10 cellular contexts compared by ENCODE assay signal in the genomic region with DNA sequence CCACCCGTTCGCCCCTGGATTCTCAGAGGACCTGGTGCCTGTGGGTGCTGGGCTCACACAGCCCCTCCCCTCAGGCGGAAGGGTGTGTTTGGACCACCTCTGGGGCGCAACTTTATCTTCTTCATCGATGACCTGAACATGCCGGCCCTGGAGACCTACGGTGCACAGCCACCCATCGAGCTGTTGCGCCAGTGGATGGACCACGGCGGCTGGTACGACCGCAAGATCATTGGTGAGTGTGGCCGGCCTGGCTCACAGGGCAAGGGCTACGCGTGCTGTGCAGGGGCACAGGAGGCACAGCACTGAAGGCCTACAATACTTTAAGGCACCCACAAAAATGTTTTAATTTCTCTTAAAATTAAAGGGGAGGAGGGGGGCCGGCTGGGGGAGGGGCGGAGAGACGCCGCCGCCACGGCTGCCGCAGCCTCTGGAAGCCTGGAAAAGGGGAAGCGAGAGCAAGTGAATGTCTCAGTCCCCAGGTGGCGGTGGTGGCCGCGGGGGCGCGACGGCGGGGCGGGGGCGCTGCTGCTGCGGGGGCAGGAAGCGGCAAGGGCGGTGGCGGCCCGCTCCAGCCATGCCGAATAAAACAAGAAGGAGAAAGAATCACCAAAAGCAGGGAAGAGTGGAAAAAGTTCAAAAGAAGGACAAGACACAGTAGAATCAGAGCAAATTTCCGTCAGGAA. TPM values are rescaled to one million over a fixed set of nuclear protein-coding genes. Genes with fewer than 3 reads are reported as not detected.
DNase-seq lines count a peak whose midpoint lies in the region; ATAC-seq, FAIRE-seq and TF ChIP-seq lines count a peak whose summit lies in the region.
"Had no signal": no experiment of that assay in that cellular context is flagged by ENCODE, and none has a peak within 500 bp of the region (broad histone marks: within the 10 kb centered on the region; RNA-seq: fewer than 3 reads in every experiment).

No MANE protein-coding gene starts in this region.

- H4K5ac ChIP-seq in H1 (ENCODE audit: insufficient read length, low read depth, low read length) = no peak overlapping the region

- H3K23me2 ChIP-seq in H1 (ENCODE audit: low read depth, low read length) = no peaks in the 10 kb centered on the region

- no peak overlapping the region for H2AK5ac ChIP-seq in H1 (ENCODE audit: low read depth, low read length)

- H2BK120ac ChIP-seq in H1 (replicated peaks; ENCODE audit: low read depth, low read length) = no peak overlapping the region

- 74% methylated on average over 17 of the region's 40 CpGs; no CpG with 5 or more reads in 1 of the 2 experiments for WGBS in H1 (ENCODE audit: extremely low coverage in 1 of 2, insufficient coverage in 1 of 2, insufficient read length in 1 of 2, insufficient replicate concordance in 2 of 2, low coverage in 1 of 2, low lambda C conversion rate in 2 of 2, missing lambda C conversion rate in 1 of 2), 2 experiments

- no peak for TF ChIP-seq RAD21 in H1 (IDR thresholded peaks at IDR 0.05 in 1 of 2, conservative IDR thresholded peaks at IDR 0.05 in 1 of 2; ENCODE audit: low read depth in 2 of 2, low read length in 2 of 2)

- TF ChIP-seq CTCF in H1 (IDR thresholded peaks at IDR 0.05; ENCODE audit: control extremely low read depth in 1 of 3, insufficient read depth in 1 of 3, low read depth in 1 of 3, low read length in 3 of 3) (peak in 1 of 3 experiments; percentile 35; a peak in 1 of 4 replicates), osteocyte (IDR thresholded peaks at IDR 0.05) (no peak)

- peak overlapping the region; percentile 68; the same call in 1 of the 2 replicates for H2BK12ac ChIP-seq in H1 (ENCODE audit: low read depth, low read length)

- DNase-seq in GDM1 (lab: John Stamatoyannopoulos, UW) (peak; percentile 7), NOMO-1 (lab: John Stamatoyannopoulos, UW; ENCODE audit: unreplicated experiment in 2 of 2) (peak; percentile 68 to 76), H1 (ENCODE audit: low read depth in 1 of 2, low spot score in 2 of 2) (peak in 1 of 2 experiments; percentile 81), osteocyte (ENCODE audit: extremely low spot score, unreplicated experiment) (no peak), KG1 (lab: John Stamatoyannopoulos, UW) (no peak), glomerular visceral epithelial cell (ENCODE audit: extremely low spot score) (no peak), DMS 273 treated with DMSO at 0.1 percent for 48 hours (lab: John Stamatoyannopoulos, UW) (no peak)
- DNase-seq: NCI-H82 had no signal

- no peaks in the 10 kb centered on the region for H4K20me1 ChIP-seq in H1 (replicated peaks in 1 of 2; ENCODE audit: control insufficient read depth in 1 of 2, insufficient read depth in 2 of 2, low read length in 2 of 2)

- no peak overlapping the region for H3K27ac ChIP-seq in H1 (ENCODE audit: low read depth, low read length)

- H3K4me1 ChIP-seq in H1 (replicated peaks in 1 of 4; ENCODE audit: control insufficient read depth in 3 of 4, insufficient read depth in 4 of 4, low read length in 3 of 4) = peaks cover 0 to 15% (median 5%) of the 10 kb centered on the region in 4 experiments; a peak in 4 of 7 replicates

- no peaks in the 10 kb centered on the region for H3K36me3 ChIP-seq in H1 (ENCODE audit: control insufficient read depth in 2 of 4, insufficient read depth in 4 of 4, low read length in 3 of 4)

- no peak overlapping the region for H3K23ac ChIP-seq in H1 (ENCODE audit: insufficient read length)

- peak overlapping the region; percentile 53 for H4K8ac ChIP-seq in H1 (ENCODE audit: extremely low read depth, insufficient read depth, low read length)

- H3K4me3 ChIP-seq in H1 (ENCODE audit: extremely low read depth in 1 of 4, insufficient read depth in 2 of 4, low read depth in 3 of 4, low read length in 4 of 4) = peak overlapping the region in 2 of 4 experiments; percentile 16 to 56; a peak in 5 of 8 replicates

- H4K91ac ChIP-seq in H1 (replicated peaks; ENCODE audit: insufficient read length, low read length) = peak overlapping the region; percentile 75

- H3K9me3 ChIP-seq in H1 (ENCODE audit: insufficient read depth in 2 of 2, low read depth in 1 of 2, low read length in 1 of 2) = no peaks in the 10 kb centered on the region

- peak overlapping the region; percentile 48 for H2AFZ ChIP-seq in H1 (ENCODE audit: low read length)

- peak overlapping the region; percentile 40; the same call in 1 of the 2 replicates for H2BK5ac ChIP-seq in H1 (ENCODE audit: low read depth, low read length)

- CTCF ChIA-PET in H1 (lab: Charles Lee; ENCODE audit: partially characterized antibody) = interaction anchor here (0.6 to 13.8 kb wide), 14 partner anchors 12 to 282 kb away, joined by 3 to 271 read pairs (median 6); partner anchors contain the start of gene SEMA3G

- H3K36me3 Mint-ChIP-seq in osteocyte (ENCODE audit: unreplicated experiment) = no peaks in the 10 kb centered on the region

- peak overlapping the region; percentile 55 for H3K18ac ChIP-seq in H1 (ENCODE audit: extremely low read depth, low read length)

- H3K79me1 ChIP-seq in H1 (ENCODE audit: low read depth, low read length) = no peaks in the 10 kb centered on the region

- peak overlapping the region; percentile 24 to 62 for H3K4me2 ChIP-seq in H1 (ENCODE audit: insufficient read depth in 1 of 2, low read depth in 2 of 2, low read length in 2 of 2)

- no peak for TF ChIP-seq EP300 in H1 (IDR thresholded peaks at IDR 0.05; ENCODE audit: borderline replicate concordance in 1 of 2, low read depth in 2 of 2, low read length in 2 of 2)

- H3K4me3 Mint-ChIP-seq in osteocyte (ENCODE audit: unreplicated experiment) = peak overlapping the region; percentile 51

- H3K9me3 Mint-ChIP-seq in osteocyte (ENCODE audit: unreplicated experiment) = no peaks in the 10 kb centered on the region

- FAIRE-seq in H1 (lab: Jason Lieb, UNC) = no peak

- no peak overlapping the region for H2BK20ac ChIP-seq in H1 (ENCODE audit: low read length)

- no peak overlapping the region for H3K14ac ChIP-seq in H1 (ENCODE audit: insufficient read length)

- peak overlapping the region; percentile 53; the same call in 1 of the 2 replicates for H2BK15ac ChIP-seq in H1 (ENCODE audit: low read length)

- POLR2A ChIA-PET in H1 (lab: Charles Lee; ENCODE audit: partially characterized antibody) = interaction anchor here (1.3 to 2.2 kb wide), 3 partner anchors 12 to 16 kb away, joined by 3 to 8 read pairs (median 8); no protein-coding TSS in a partner anchor

- no peak overlapping the region for H3K9ac ChIP-seq in H1 (replicated peaks in 1 of 4; ENCODE audit: extremely low read depth in 1 of 4, low read depth in 3 of 4, low read length in 3 of 4)

- H3K27ac Mint-ChIP-seq in osteocyte (ENCODE audit: unreplicated experiment) = no peak overlapping the region

- peaks cover 6% of the 10 kb centered on the region for H3K27me3 Mint-ChIP-seq in osteocyte (ENCODE audit: unreplicated experiment)

- no peak for TF ChIP-seq POLR2A in H1 (IDR thresholded peaks at IDR 0.05; ENCODE audit: control extremely low read depth in 1 of 2, low read depth in 2 of 2, low read length in 2 of 2)

- peaks cover 10% of the 10 kb centered on the region for H3K4me1 Mint-ChIP-seq in osteocyte (ENCODE audit: unreplicated experiment)

- peaks cover 0 to 1% (median 0%) of the 10 kb centered on the region in 4 experiments; a peak in 3 of 7 replicates for H3K27me3 ChIP-seq in H1 (replicated peaks in 1 of 4; ENCODE audit: control insufficient read depth in 3 of 4, extremely low read depth in 1 of 4, insufficient read depth in 3 of 4, low read length in 3 of 4)

- H3K79me2 ChIP-seq in H1 (ENCODE audit: control insufficient read depth in 1 of 2, insufficient read depth in 2 of 2, low read length in 2 of 2) = no peaks in the 10 kb centered on the region

- peak overlapping the region; percentile 27 for H3K56ac ChIP-seq in H1 (replicated peaks; ENCODE audit: insufficient read length, low read depth, low read length)

- peak overlapping the region; percentile 58 for H3K4ac ChIP-seq in H1 (replicated peaks; ENCODE audit: insufficient read length, low read depth, low read length)

- ATAC-seq in HG02642 (IDR thresholded peaks at IDR 0.05; ENCODE audit: poor library complexity, unreplicated experiment) = no peak
- ATAC-seq: esophagus mucosa had no signal

TF ChIP-seq in H1, 55 proteins besides CTCF, POLR2A, EP300 and RAD21 (continues in another document):
- TF ChIP-seq TAF1 (IDR thresholded peaks at IDR 0.05; ENCODE audit: low read depth, low read length) (no peak), SIN3A (conservative IDR thresholded peaks at IDR 0.05 in 1 of 2, IDR thresholded peaks at IDR 0.05 in 1 of 2; ENCODE audit: low read depth in 1 of 2, low read length in 2 of 2) (no peak)

RNA-seq across cellular contexts. Expression of gene BAP1, which starts 36.8 kb away (rescaled TPM):
- 72.9 and 80.3 TPM in 2 replicates for total RNA-seq in H1 (2021; fragmentation: NEBNext Ultra II Directional; extraction: Animal tissue kit (Norgen Biotek cat#: 25700))
- polyA plus RNA-seq in H1 (2011; rRNA removed) = 64.9 and 79.5 TPM in 2 replicates
- polyA plus RNA-seq in H1 (2011; cell fraction: cytosol; rRNA removed) = 74.8 TPM
- 271 TPM for polyA plus RNA-seq in H1 (2011; cell fraction: nucleus; rRNA removed)
- polyA plus RNA-seq in H1 (2012, experiment 1 of 2) = 81.1 to 93.5 TPM (median 83.9 TPM) in 4 replicates
- 89.8 TPM for polyA plus RNA-seq in H1 (2012, experiment 2 of 2)
- 37.6 TPM for polyA plus RNA-seq in H1 (2013, experiment 1 of 2)
- 38.9 TPM for polyA plus RNA-seq in H1 (2013, experiment 2 of 2)
- 81.1 and 89.6 TPM in 2 replicates for polyA minus RNA-seq in H1 (2011; rRNA and poly(A)+ RNA removed)
- 46.2 TPM for polyA minus RNA-seq in H1 (2011; cell fraction: cytosol; rRNA and poly(A)+ RNA removed)
- 71.8 TPM for polyA minus RNA-seq in H1 (2011; cell fraction: nucleus; rRNA and poly(A)+ RNA removed)
- 108 and 112 TPM in 2 replicates for total RNA-seq in osteocyte

RNA-seq across cellular contexts. Expression of gene PHF7, which starts 37.5 kb away (rescaled TPM):
- 9.5 and 12.0 TPM in 2 replicates for total RNA-seq in H1 (2021; fragmentation: NEBNext Ultra II Directional; extraction: Animal tissue kit (Norgen Biotek cat#: 25700))
- polyA plus RNA-seq in H1 (2011; rRNA removed) = 6.3 and 6.7 TPM in 2 replicates
- polyA plus RNA-seq in H1 (2011; cell fraction: cytosol; rRNA removed) = 13.6 TPM
- polyA plus RNA-seq in H1 (2011; cell fraction: nucleus; rRNA removed) = 13.4 TPM
- 8.9 to 13.5 TPM (median 12.4 TPM) in 4 replicates for polyA plus RNA-seq in H1 (2012, experiment 1 of 2)
- polyA plus RNA-seq in H1 (2012, experiment 2 of 2) = 5.5 TPM
- 15.6 TPM for polyA plus RNA-seq in H1 (2013, experiment 1 of 2)
- polyA plus RNA-seq in H1 (2013, experiment 2 of 2) = 13.1 TPM
- polyA minus RNA-seq in H1 (2011; rRNA and poly(A)+ RNA removed) = 9.0 and 9.3 TPM in 2 replicates
- polyA minus RNA-seq in H1 (2011; cell fraction: cytosol; rRNA and poly(A)+ RNA removed) = 7.4 TPM
- 14.1 TPM for polyA minus RNA-seq in H1 (2011; cell fraction: nucleus; rRNA and poly(A)+ RNA removed)
- total RNA-seq in osteocyte = 6.5 and 7.8 TPM in 2 replicates

RNA-seq across cellular contexts. Expression of gene DNAH1, which starts 56.8 kb away (rescaled TPM):
- total RNA-seq in H1 (2021; fragmentation: NEBNext Ultra II Directional; extraction: Animal tissue kit (Norgen Biotek cat#: 25700)) = 0.63 and 1.5 TPM in 2 replicates
- 1.0 and 1.9 TPM in 2 replicates for polyA plus RNA-seq in H1 (2011; rRNA removed)
- 1.1 TPM for polyA plus RNA-seq in H1 (2011; cell fraction: cytosol; rRNA removed)
- polyA plus RNA-seq in H1 (2011; cell fraction: nucleus; rRNA removed) = 10.6 TPM
- polyA plus RNA-seq in H1 (2012, experiment 1 of 2) = 0.35 to 1.7 TPM (median 1.0 TPM) in 4 replicates
- 0.13 TPM for polyA plus RNA-seq in H1 (2012, experiment 2 of 2)
- 0.22 TPM for polyA plus RNA-seq in H1 (2013, experiment 1 of 2)
- polyA plus RNA-seq in H1 (2013, experiment 2 of 2) = 0.20 TPM
- 4.0 and 4.2 TPM in 2 replicates for polyA minus RNA-seq in H1 (2011; rRNA and poly(A)+ RNA removed)
- 2.2 TPM for polyA minus RNA-seq in H1 (2011; cell fraction: cytosol; rRNA and poly(A)+ RNA removed)
- polyA minus RNA-seq in H1 (2011; cell fraction: nucleus; rRNA and poly(A)+ RNA removed) = 6.1 TPM
- total RNA-seq in osteocyte = 9.4 and 9.7 TPM in 2 replicates

Comparison
In these comparisons a context has a peak if more than half of its experiments do, and no peak if none do; other contexts are left out.
1. DNase-seq: peak in GDM1 (single experiment) and NOMO-1 (2 of 2); none in osteocyte (single experiment), KG1 (single experiment), glomerular visceral epithelial cell (single experiment) and DMS 273 treated with DMSO at 0.1 percent for 48 hours (single experiment).